Comparison of ENCODE assay signal across 8 cellular contexts in genomic region chrX:72181178-72182125, GRCh38. TPM values are rescaled to one million over a fixed set of nuclear protein-coding genes. Genes with fewer than 3 reads are reported as not detected.
A peak's percentile ranks its signal among the peaks of the same experiment; 100 is the strongest.
DNase-seq lines count a peak whose midpoint lies in the region; ATAC-seq and TF ChIP-seq lines count a peak whose summit lies in the region.

PIN4 (plus strand) TSS chrX:72181757; CDS start chrX:72181786, 29 bp downstream.

- H3K27me3 ChIP-seq in psoas muscle (ENCODE audit: insufficient read depth in 3 of 3, low read length in 2 of 3) (peaks cover 0 to 26% (median 0%) of the 10 kb centered on the region in 3 donors), uterus (no peaks in the 10 kb centered on the region)

- peak within 1 kb of the TSS; percentile 72 for H3K4me3 ChIP-seq in psoas muscle
- H3K4me3 ChIP-seq in uterus, result peak within 1 kb of the TSS; percentile 48 to 58

- H3K36me3 ChIP-seq in psoas muscle (ENCODE audit: insufficient read depth in 1 of 2, low read depth in 1 of 2) (peaks cover 0 to 1% of the 10 kb centered on the region in 2 donors), uterus (no peaks in the 10 kb centered on the region)

- peak; percentile 39 to 47 for TF ChIP-seq POLR2A in uterus (IDR thresholded peaks at IDR 0.05)

- in situ Hi-C loops in GM13977 (cut with MboI; ENCODE audit: low pct_unique_long_range_greater_than_20kb, low sequenced_read_pairs, unreplicated experiment), result no loop called here

- WGBS in psoas muscle, 3 donors, result 0 to 21% (median 0%) methylated on average over 35 to 46 of the region's 46 CpGs

- ATAC-seq in HG02885 (IDR thresholded peaks at IDR 0.05; ENCODE audit: poor library complexity, unreplicated experiment) (peak; percentile 94), left ventricle myocardium superior (peak; percentile 99), psoas muscle (peak; percentile 98 to 99 (median 98))

- intact Hi-C loops in T-helper 1 cell treated with Interleukin-12 subunit alpha and Interleukin-12 subunit beta and Interleukin-4 antibody, amounts not matched to agents 30 ng/mL and 1 ng/mL, for 36 hours (cut with micrococcal nuclease), result loop anchor here (1.0 to 5.0 kb wide), 5 partner anchors 12 to 163 kb away; partner anchors contain the start of gene RPS4X
- intact Hi-C loops in left ventricle myocardium superior (cut with micrococcal nuclease) (no loop called here), psoas muscle (cut with DNase I) (no loop called here), uterus (cut with DNase I; ENCODE audit: low total_unique reads) (no loop called here)

- TF ChIP-seq CTCF in GM13977 (IDR thresholded peaks at IDR 0.05; ENCODE audit: extremely low read depth, insufficient read depth, missing control alignments) (no peak), psoas muscle (IDR thresholded peaks at IDR 0.05) (no peak), uterus (IDR thresholded peaks at IDR 0.05) (no peak)

- peaks cover 13% of the 10 kb centered on the region for H3K4me1 ChIP-seq in psoas muscle
- H3K4me1 ChIP-seq in uterus, result no peaks in the 10 kb centered on the region

- DNase-seq in GM13977 (ENCODE audit: low spot score), result peak; percentile 85
- DNase-seq in NCI-H1694 (lab: John Stamatoyannopoulos, UW), result peak; percentile 98
- peak; percentile 90 for DNase-seq in left ventricle myocardium superior
- DNase-seq in psoas muscle, result peak; percentile 89 to 94
- DNase-seq in uterus, result peak; percentile 92 to 94

- H3K27ac ChIP-seq in angular gyrus (ENCODE audit: low read depth, low read length), result peak within 1 kb of the TSS; percentile 81
- peak within 1 kb of the TSS; percentile 62 for H3K27ac ChIP-seq in psoas muscle
- peak within 1 kb of the TSS; percentile 70 to 79 for H3K27ac ChIP-seq in uterus

- no peaks in the 10 kb centered on the region for H3K9me3 ChIP-seq in psoas muscle
- no peaks in the 10 kb centered on the region for H3K9me3 ChIP-seq in uterus

RNA-seq across cellular contexts. Expression of gene PIN4, which starts in this region (rescaled TPM):
- total RNA-seq in T-helper 1 cell treated with Interleukin-12 subunit alpha and Interleukin-12 subunit beta and Interleukin-4 antibody, amounts not matched to agents 30 ng/mL and 1 ng/mL, for 36 hours, result 13.0 and 14.3 TPM in 2 replicates
- total RNA-seq in left ventricle myocardium superior (10.3 TPM), psoas muscle (1 to 10 TPM; 8.3 to 8.9 (median 8.6) TPM), uterus (10 to 100 TPM in 1 of 4 donors, 1 to 10 TPM in 2, not detected in 1; 1.3 to 15.0 (median 8.2) TPM)
- polyA plus RNA-seq in psoas muscle, result 10 to 100 TPM; 11.0 to 19.3 (median 12.1) TPM

Comparison
In these comparisons a context has a peak if more than half of its experiments do, and no peak if none do; other contexts are left out.
1. Peak in every context shown above with its lines: DNase-seq, ATAC-seq, H3K4me3 ChIP-seq and H3K27ac ChIP-seq.